ENCODE assay signal across 18 cellular contexts in genomic region chr19:29926801-29927200, GRCh38. TPM values are rescaled to one million over a fixed set of nuclear protein-coding genes. Genes with fewer than 3 reads are reported as not detected.
DNase-seq lines count a peak whose midpoint lies in the region; ATAC-seq and TF ChIP-seq lines count a peak whose summit lies in the region.
"Had no signal": no experiment of that assay in that cellular context is flagged by ENCODE, and none has a peak within 500 bp of the region (broad histone marks: within the 10 kb centered on the region; RNA-seq: fewer than 3 reads in every experiment).

No MANE protein-coding gene starts in this region.

- H3K27ac Mint-ChIP-seq in neural progenitor cell, result peak overlapping the region; percentile 26
- H3K27ac Mint-ChIP-seq: CD4-positive, alpha-beta memory T cell had no signal

- no peaks in the 10 kb centered on the region for H3K36me3 ChIP-seq in SK-N-MC (ENCODE audit: insufficient read depth, low read length)
- no peaks in the 10 kb centered on the region for H3K36me3 ChIP-seq in neural progenitor cell
- no peaks in the 10 kb centered on the region for H3K36me3 ChIP-seq in A673 (ENCODE audit: insufficient read depth, low read length, poor library complexity, severe bottlenecking)

- intact Hi-C loops in A673 (cut with micrococcal nuclease; ENCODE audit: unreplicated experiment), result no loop called here

- no TSS peak for BruUV-seq in A673 (replicated peaks; lab: Mats Ljungman, UMichigan)

- TF ChIP-seq CTCF in neural progenitor cell (IDR thresholded peaks at IDR 0.05) (no peak), A673 (conservative IDR thresholded peaks at IDR 0.05; ENCODE audit: low read depth, low read length) (no peak)

- H3K9ac ChIP-seq in SK-N-MC (ENCODE audit: insufficient read length) (no peak overlapping the region), neural progenitor cell (no peak overlapping the region)
- H3K9ac ChIP-seq: GM23248 had no signal

- H3K4me1 ChIP-seq in neural progenitor cell (peaks cover 9% of the 10 kb centered on the region), A673 (ENCODE audit: insufficient read depth, low read length, poor library complexity, severe bottlenecking) (peaks cover 6% of the 10 kb centered on the region)
- H3K4me1 ChIP-seq: A549 had no signal

- H3F3A ChIP-seq in neural progenitor cell (ENCODE audit: low read depth), result no peaks in the 10 kb centered on the region

- peaks cover 21% of the 10 kb centered on the region for H3K4me1 Mint-ChIP-seq in neural progenitor cell

- POLR2A ChIA-PET in A673 (lab: Charles Lee; ENCODE audit: low non-redundant PET), result no interaction called here

- H3K27ac ChIP-seq in SK-N-MC (peak overlapping the region; percentile 83), neural progenitor cell (no peak overlapping the region), A673 (ENCODE audit: low read depth, low read length, poor library complexity, severe bottlenecking) (no peak overlapping the region)
- H3K27ac ChIP-seq: A549, GM23248 had no signal

- H3K27me3 ChIP-seq in neural progenitor cell (no peaks in the 10 kb centered on the region), A673 (replicated peaks; ENCODE audit: insufficient read depth, low read depth, low read length, poor library complexity) (no peaks in the 10 kb centered on the region)

- no peaks in the 10 kb centered on the region for H3K36me3 Mint-ChIP-seq in neural progenitor cell

- H3K9me3 ChIP-seq in SK-N-MC (ENCODE audit: low read depth, low read length) (no peaks in the 10 kb centered on the region), neural progenitor cell (ENCODE audit: low read depth) (no peaks in the 10 kb centered on the region), A673 (ENCODE audit: low read depth, low read length, poor library complexity, severe bottlenecking) (no peaks in the 10 kb centered on the region)
- H3K9me3 ChIP-seq: A549 had no signal

- peak overlapping the region; percentile 21 for H3K4me3 Mint-ChIP-seq in neural progenitor cell
- H3K4me3 Mint-ChIP-seq: CD4-positive, alpha-beta memory T cell had no signal

- CTCF ChIA-PET in A673 (lab: Charles Lee), result interaction anchor here (0.7 kb wide), 1 partner anchor 194 kb away, joined by 5 read pairs; no protein-coding TSS in a partner anchor

- no peaks in the 10 kb centered on the region for H3K9me3 Mint-ChIP-seq in neural progenitor cell

- ATAC-seq in GM21529 (IDR thresholded peaks at IDR 0.05; ENCODE audit: unreplicated experiment), result no peak

- DNase-seq in SK-N-MC (ENCODE audit: low read depth, low spot score) (no peak), epidermal melanocyte (ENCODE audit: insufficient read length, low spot score) (peak; percentile 2), neural progenitor cell (ENCODE audit: low spot score) (no peak), A673 (ENCODE audit: low spot score) (no peak)
- DNase-seq in activated CD4-positive, alpha-beta T cell treated with anti-CD3 and anti-CD28 coated beads, Interleukin-2, amount 50 U/mL, for 48 hours, result no peak
- DNase-seq: 8988T; C1 segment of cervical spinal cord; Calu3; CD4-positive, alpha-beta memory T cell; COR-L47; DMS53; DMS79 treated with DMSO at 0.1 percent for 48 hours; GF-D8; GM23248; H7; HCEC 1CT had no signal

- no peaks in the 10 kb centered on the region for H4K20me1 ChIP-seq in neural progenitor cell (ENCODE audit: low read depth)

- no peak overlapping the region for H3K4me2 ChIP-seq in neural progenitor cell
- H3K4me2 ChIP-seq: A549 had no signal

- peaks cover 10% of the 10 kb centered on the region for H3K27me3 Mint-ChIP-seq in neural progenitor cell (ENCODE audit: insufficient read depth, low read depth)

- H2AFZ ChIP-seq in neural progenitor cell (replicated peaks), result no peak overlapping the region
- H2AFZ ChIP-seq: GM23248 had no signal

- H3K4me3 ChIP-seq in SK-N-MC (no peak overlapping the region), neural progenitor cell (no peak overlapping the region), A673 (ENCODE audit: low read depth, low read length, poor library complexity, severe bottlenecking) (no peak overlapping the region)
- H3K4me3 ChIP-seq: A549, GM23248 had no signal

- H3K79me2 ChIP-seq in neural progenitor cell (ENCODE audit: low read depth), result no peaks in the 10 kb centered on the region

RNA-seq across cellular contexts. Expression of gene URI1, which starts 15.2 kb away (rescaled TPM):
- 60.7 and 94.7 TPM in 2 replicates for total RNA-seq in neural progenitor cell (ENCODE audit: low replicate concordance)
- total RNA-seq in A673 (2021), result 88.6 and 93.0 TPM in 2 replicates
